In genomic region chr10:46105856-46106409, GRCh38 we compare ENCODE assay signal across 10 cellular contexts. TPM values are rescaled to one million over a fixed set of nuclear protein-coding genes. Genes with fewer than 3 reads are reported as not detected.
DNase-seq lines count a peak whose midpoint lies in the region; ATAC-seq, FAIRE-seq and TF ChIP-seq lines count a peak whose summit lies in the region.
"Not testable (repeated sequence)": the region's sequence is repeated elsewhere in the genome, so short reads cannot be mapped to it uniquely, and the experiment has no call there.
"Had no signal": no experiment of that assay in that cellular context is flagged by ENCODE, and none has a peak within 500 bp of the region (broad histone marks: within the 10 kb centered on the region; RNA-seq: fewer than 3 reads in every experiment).

No MANE protein-coding gene starts in this region.

- H3K79me2 ChIP-seq in K562 (ENCODE audit: control insufficient read depth, insufficient read depth, low read length), result not testable (repeated sequence)

- H3K36me3 ChIP-seq in BLaER1 treated with 17β-estradiol and CSF1 and Interleukin-3, amounts not matched to agents 10 nM and 100 nM; K562 (ENCODE audit: control insufficient read depth, insufficient read depth, low read length); muscle layer of colon (ENCODE audit: insufficient read depth, low read length): not testable (repeated sequence)

- H3K9me1 ChIP-seq in K562 (ENCODE audit: control insufficient read depth, insufficient read depth, low read length), result not testable (repeated sequence)

- peak overlapping the region; percentile 66 to 96 (median 89) for H3K4me2 ChIP-seq in BLaER1 treated with 17β-estradiol and CSF1 and Interleukin-3, amounts not matched to agents 10 nM and 100 nM
- peak overlapping the region; percentile 79 for H3K4me2 ChIP-seq in K562 (ENCODE audit: insufficient read depth, low read length)

- H3K4me1 ChIP-seq in BLaER1 treated with 17β-estradiol and CSF1 and Interleukin-3, amounts not matched to agents 10 nM and 100 nM, result peaks cover 0 to 14% (median 6%) of the 10 kb centered on the region in 10 experiments; a peak in 12 of 20 replicates
- H3K4me1 ChIP-seq in K562 (replicated peaks in 1 of 2; ENCODE audit: control insufficient read depth in 2 of 2, insufficient read depth in 2 of 2, low read length in 2 of 2), result peaks cover 0 to 20% of the 10 kb centered on the region in 2 experiments; a peak in 3 of 5 replicates
- H3K4me1 ChIP-seq in muscle layer of colon (ENCODE audit: insufficient read depth, low read length), result not testable (repeated sequence)

- not testable (repeated sequence) for TF ChIP-seq CTCF in K562 (IDR thresholded peaks at IDR 0.05 in 2 of 3, conservative IDR thresholded peaks at IDR 0.05 in 1 of 3; ENCODE audit: insufficient read depth in 2 of 3, low read depth in 1 of 3, low read length in 3 of 3)

- intact Hi-C loops in K562 (cut with micrococcal nuclease), result not testable (repeated sequence)
- intact Hi-C loops in Right ventricle myocardium superior (cut with DNase I), result loop anchor here (2.0 kb wide), 1 partner anchor 179 kb away; no protein-coding TSS in a partner anchor

- 10% methylated on average over 22 of the region's 32 CpGs for WGBS in K562 (ENCODE audit: insufficient coverage, low coverage, missing lambda C conversion rate)

- H4K20me1 ChIP-seq in BLaER1 treated with 17β-estradiol and CSF1 and Interleukin-3, amounts not matched to agents 10 nM and 100 nM; K562 (replicated peaks; ENCODE audit: control insufficient read depth, insufficient read depth, low read length): not testable (repeated sequence)

- CTCF ChIA-PET in K562 (lab: Yijun Ruan, JAX; ENCODE audit: low intra/inter-chr PET ratio), result not testable (repeated sequence)

- not testable (repeated sequence) for TF ChIP-seq RAD21 in K562 (CRISPR knock-in tag; conservative IDR thresholded peaks at IDR 0.05 in 1 of 2, IDR thresholded peaks at IDR 0.05 in 1 of 2)

- H3K4me3 Mint-ChIP-seq in T-helper 2 cell treated with Interferon-gamma antibody and Interleukin-4, amounts not matched to agents 5 μg/mL and 100 μg/mL, for 36 hours, result peak overlapping the region; percentile 81

- TF ChIP-seq POLR2A in K562 (conservative IDR thresholded peaks at IDR 0.05), result not testable (repeated sequence)

- H3K27ac Mint-ChIP-seq in T-helper 2 cell treated with Interferon-gamma antibody and Interleukin-4, amounts not matched to agents 5 μg/mL and 100 μg/mL, for 36 hours, result not testable (repeated sequence)

- H3K9me3 ChIP-seq in BLaER1 treated with 17β-estradiol and CSF1 and Interleukin-3, amounts not matched to agents 10 nM and 100 nM (replicated peaks in 1 of 11); K562 (replicated peaks; ENCODE audit: control insufficient read depth, insufficient read depth, low read depth, low read length); muscle layer of colon (ENCODE audit: low read length): not testable (repeated sequence)

- BruUV-seq in K562 (replicated peaks; lab: Mats Ljungman, UMichigan), result not testable (repeated sequence)

- FAIRE-seq in K562 (lab: Jason Lieb, UNC), result not testable (repeated sequence)

- H2AFZ ChIP-seq in K562 (ENCODE audit: low read depth, low read length), result peak overlapping the region; percentile 87

- not testable (repeated sequence) for H3K36me3 Mint-ChIP-seq in T-helper 2 cell treated with Interferon-gamma antibody and Interleukin-4, amounts not matched to agents 5 μg/mL and 100 μg/mL, for 36 hours (ENCODE audit: low read depth)

- not testable (repeated sequence) for H3K9me3 Mint-ChIP-seq in T-helper 2 cell treated with Interferon-gamma antibody and Interleukin-4, amounts not matched to agents 5 μg/mL and 100 μg/mL, for 36 hours

- peak; percentile 36 for ATAC-seq in GM21529 (IDR thresholded peaks at IDR 0.05; ENCODE audit: unreplicated experiment)
- peak; percentile 34 for ATAC-seq in HG03175 (IDR thresholded peaks at IDR 0.05; ENCODE audit: unreplicated experiment)
- ATAC-seq in K562, result peak; percentile 67
- ATAC-seq in Right ventricle myocardium superior (ENCODE audit: poor library complexity), result peak; percentile 30

- H3K9ac ChIP-seq in BLaER1 treated with 17β-estradiol and CSF1 and Interleukin-3, amounts not matched to agents 10 nM and 100 nM, result peak overlapping the region; percentile 60 to 78 (median 73); a peak in 21 of 22 replicates
- H3K9ac ChIP-seq in K562 (ENCODE audit: insufficient read depth in 1 of 2, low read depth in 2 of 2, low read length in 2 of 2), result peak overlapping the region; percentile 31 to 89; a peak in 3 of 4 replicates
- not testable (repeated sequence) for H3K9ac ChIP-seq in muscle layer of colon (ENCODE audit: low read length)

- peak overlapping the region; percentile 55 to 74 (median 64) for H3K4me3 ChIP-seq in BLaER1 treated with 17β-estradiol and CSF1 and Interleukin-3, amounts not matched to agents 10 nM and 100 nM
- peak overlapping the region; percentile 45 for H3K4me3 ChIP-seq in K562
- H3K4me3 ChIP-seq in muscle layer of colon (ENCODE audit: low read depth in 1 of 2, low read length in 2 of 2), result peak overlapping the region; percentile 57 to 58

- not testable (repeated sequence) for DNase-seq in T-helper 2 cell treated with Interferon-gamma antibody and Interleukin-4, amounts not matched to agents 5 μg/mL and 100 μg/mL, for 36 hours (ENCODE audit: low spot score); K562 (ENCODE audit: extremely low read depth in 1 of 4, low spot score in 3 of 4); Right ventricle myocardium superior
- DNase-seq in stimulated activated CD4-positive, alpha-beta T cell treated with anti-CD3 and anti-CD28 coated beads, Interleukin-4, amount 100 ng/mL, for 1 hour, result peak; percentile 34

- TF ChIP-seq EP300 in K562 (IDR thresholded peaks at IDR 0.05; ENCODE audit: low read length), result not testable (repeated sequence)

- H3K27ac ChIP-seq in BLaER1 treated with 17β-estradiol and CSF1 and Interleukin-3, amounts not matched to agents 10 nM and 100 nM, result peak overlapping the region in 7 of 11 experiments; percentile 22 to 71 (median 49); a peak in 11 of 22 replicates
- not testable (repeated sequence) for H3K27ac ChIP-seq in K562 (ENCODE audit: extremely low read depth, low read depth, low read length)
- peak overlapping the region; percentile 13 for H3K27ac ChIP-seq in muscle layer of colon (ENCODE audit: low read depth, low read length)

- H3K27me3 ChIP-seq in BLaER1 treated with 17β-estradiol and CSF1 and Interleukin-3, amounts not matched to agents 10 nM and 100 nM, result peaks cover 13 to 33% (median 27%) of the 10 kb centered on the region in 11 experiments
- peaks cover 8 to 13% of the 10 kb centered on the region in 2 experiments for H3K27me3 ChIP-seq in K562 (ENCODE audit: control insufficient read depth in 2 of 2, insufficient read depth in 2 of 2, low read length in 2 of 2)
- H3K27me3 ChIP-seq in muscle layer of colon (ENCODE audit: control insufficient read depth in 1 of 2, insufficient read depth in 2 of 2, low read length in 2 of 2), result not testable (repeated sequence)

- H3K4me1 Mint-ChIP-seq in T-helper 2 cell treated with Interferon-gamma antibody and Interleukin-4, amounts not matched to agents 5 μg/mL and 100 μg/mL, for 36 hours (ENCODE audit: low read depth), result peaks cover 15% of the 10 kb centered on the region

- POLR2A ChIA-PET in K562 (lab: Yijun Ruan, JAX), result interaction anchor here (0.6 to 0.7 kb wide), 2 partner anchors 36 to 1267 kb away, joined by 3 to 4 read pairs; no protein-coding TSS in a partner anchor

- in situ Hi-C loops in K562 (cut with MboI), result loop anchor here (5.0 kb wide), 3 partner anchors 61 to 1276 kb away; partner anchors contain the start of gene ZNF488

- H3K27me3 Mint-ChIP-seq in T-helper 2 cell treated with Interferon-gamma antibody and Interleukin-4, amounts not matched to agents 5 μg/mL and 100 μg/mL, for 36 hours (ENCODE audit: low read depth), result peaks cover 34% of the 10 kb centered on the region

TF ChIP-seq in K562, 482 proteins besides CTCF, POLR2A, EP300 and RAD21:
- TF ChIP-seq ZBTB7A (IDR thresholded peaks at IDR 0.05; ENCODE audit: borderline replicate concordance, control insufficient read depth, low read depth, low read length), result peak; percentile 17; the same call in 1 of the 2 replicates

RNA-seq across cellular contexts. Expression of gene MSMB, which starts 59.9 kb away (rescaled TPM):
- not detected in 2 replicates for total RNA-seq in K562 (2011; cell fraction: chromatin; rRNA removed; ENCODE audit: low replicate concordance)
- not detected in 2 replicates for total RNA-seq in K562 (2011; cell fraction: nucleolus; rRNA removed)
- not detected in 2 replicates for total RNA-seq in K562 (2011; cell fraction: nucleoplasm; rRNA removed)
- total RNA-seq in K562 (2014; rRNA removed), result not detected in 2 replicates
- not detected in 2 replicates for total RNA-seq in K562 (2014; rRNA removed; fragmentation: Illumina TruSeq; extraction: Trizol)
- total RNA-seq in K562 (2015; rRNA removed; fragmentation: Illumina TruSeq; extraction: Trizol), result not detected in 2 replicates
- not detected in 2 replicates for total RNA-seq in K562 (2021)
- not detected in 2 replicates for polyA plus RNA-seq in K562 (2011; rRNA removed)
- not detected in 2 replicates for polyA plus RNA-seq in K562 (2011; cell fraction: cytosol; rRNA removed)
- polyA plus RNA-seq in K562 (2011; cell fraction: nucleus; rRNA removed), result not detected in 2 replicates
- 0.21 and 0.53 TPM in 2 replicates for polyA plus RNA-seq in K562 (2012)
- not detected in 2 replicates for polyA plus RNA-seq in K562 (2014; fragmentation: Illumina TruSeq; extraction: Trizol)
- polyA plus RNA-seq in K562 (2014; fragmentation: Nextera tagmentation; extraction: Ambion mirVana), result under 1 TPM in 1 of 2 experiments, not detected in 1; 0.21 TPM
- polyA plus RNA-seq in K562 (2014; rRNA removed), result 0.60 TPM in 1 of 2 replicates, not detected in the other
- polyA minus RNA-seq in K562 (2011; rRNA and poly(A)+ RNA removed), result not detected in 2 replicates
- not detected in 2 replicates for polyA minus RNA-seq in K562 (2011; cell fraction: cytosol; rRNA and poly(A)+ RNA removed)
- polyA minus RNA-seq in K562 (2011; cell fraction: nucleus; rRNA and poly(A)+ RNA removed), result not detected in 2 replicates
- total RNA-seq in Right ventricle myocardium superior, result not detected
- total RNA-seq: T-helper 1 cell treated with Interleukin-12 subunit alpha and Interleukin-12 subunit beta and Interleukin-4 antibody, amounts not matched to agents 30 ng/mL and 1 ng/mL, for 36 hours; thyroid gland had no signal
